In genomic region chr9:107782789-107783188, GRCh38 we compare ENCODE assay signal across 16 cellular contexts.
"Had no signal": no experiment of that assay in that cellular context is flagged by ENCODE, and none has a peak within 500 bp of the region (broad histone marks: within the 10 kb centered on the region; RNA-seq: fewer than 3 reads in every experiment).

No MANE protein-coding gene starts in this region.

- H3K9me3 ChIP-seq: heart left ventricle, left lung, prostate gland, transverse colon had no signal

- ATAC-seq: activated T-helper 17 cell treated with anti-CD3 and anti-CD28 coated beads, Interleukin-2, amount 50 U/mL, for 72 hours; heart left ventricle; left lung; natural killer cell; sciatic nerve; stimulated activated naive B cell treated with anti-CD40 and anti-IgM and Interleukin-4, amounts not matched to agents 10 μg/mL and 1 μg/mL and 100 μg/mL, for 72 hours had no signal

- H3K36me3 Mint-ChIP-seq: activated naive CD4-positive, alpha-beta T cell treated with anti-CD3 and anti-CD28 coated beads, Interleukin-2, amount 10 ng/mL, durations not matched to agents 7 days and 5 days; natural killer cell; stimulated activated naive B cell treated with anti-CD40 and anti-IgM and Interleukin-4, amounts not matched to agents 10 μg/mL and 1 μg/mL and 100 μg/mL, for 72 hours had no signal

- H3K4me3 Mint-ChIP-seq: activated B cell treated with CpG ODN at 0.5 μM for 24 hours; activated CD4-positive, alpha-beta T cell treated with anti-CD3 and anti-CD28 coated beads, Interleukin-2, amount 10 ng/mL, durations not matched to agents 7 days and 5 days; activated naive CD4-positive, alpha-beta T cell treated with anti-CD3 and anti-CD28 coated beads, Interleukin-2, amount 10 ng/mL, durations not matched to agents 7 days and 5 days; activated T-helper 17 cell treated with anti-CD3 and anti-CD28 coated beads, Interleukin-2, amount 50 U/mL, for 72 hours; central memory CD8-positive, alpha-beta T cell; natural killer cell; stimulated activated naive B cell treated with anti-CD40 and anti-IgM and Interleukin-4, amounts not matched to agents 10 μg/mL and 1 μg/mL and 100 μg/mL, for 72 hours had no signal

- H3K27me3 ChIP-seq: heart left ventricle, left lung, transverse colon had no signal

- H3K27ac Mint-ChIP-seq: activated B cell treated with CpG ODN at 0.5 μM for 24 hours; activated CD4-positive, alpha-beta T cell treated with anti-CD3 and anti-CD28 coated beads, Interleukin-2, amount 10 ng/mL, durations not matched to agents 7 days and 5 days; activated naive CD4-positive, alpha-beta T cell treated with anti-CD3 and anti-CD28 coated beads, Interleukin-2, amount 10 ng/mL, durations not matched to agents 7 days and 5 days; activated T-helper 17 cell treated with anti-CD3 and anti-CD28 coated beads, Interleukin-2, amount 50 U/mL, for 72 hours; natural killer cell; stimulated activated naive B cell treated with anti-CD40 and anti-IgM and Interleukin-4, amounts not matched to agents 10 μg/mL and 1 μg/mL and 100 μg/mL, for 72 hours had no signal

- H3K27me3 Mint-ChIP-seq: activated CD4-positive, alpha-beta T cell treated with anti-CD3 and anti-CD28 coated beads, Interleukin-2, amount 10 ng/mL, durations not matched to agents 7 days and 5 days; activated naive CD4-positive, alpha-beta T cell treated with anti-CD3 and anti-CD28 coated beads, Interleukin-2, amount 10 ng/mL, durations not matched to agents 7 days and 5 days; activated T-helper 17 cell treated with anti-CD3 and anti-CD28 coated beads, Interleukin-2, amount 50 U/mL, for 72 hours; central memory CD8-positive, alpha-beta T cell had no signal

- H3K36me3 ChIP-seq: heart left ventricle, left lung, prostate gland, transverse colon had no signal

- H3K4me1 ChIP-seq: prostate gland, transverse colon had no signal

- H3K9me3 Mint-ChIP-seq: activated B cell treated with CpG ODN at 0.5 μM for 24 hours; activated CD4-positive, alpha-beta T cell treated with anti-CD3 and anti-CD28 coated beads, Interleukin-2, amount 10 ng/mL, durations not matched to agents 7 days and 5 days; activated T-helper 17 cell treated with anti-CD3 and anti-CD28 coated beads, Interleukin-2, amount 50 U/mL, for 72 hours; central memory CD8-positive, alpha-beta T cell; natural killer cell had no signal

- H3K4me1 Mint-ChIP-seq: activated B cell treated with CpG ODN at 0.5 μM for 24 hours; activated CD4-positive, alpha-beta T cell treated with anti-CD3 and anti-CD28 coated beads, Interleukin-2, amount 10 ng/mL, durations not matched to agents 7 days and 5 days; activated naive CD4-positive, alpha-beta T cell treated with anti-CD3 and anti-CD28 coated beads, Interleukin-2, amount 10 ng/mL, durations not matched to agents 7 days and 5 days; activated T-helper 17 cell treated with anti-CD3 and anti-CD28 coated beads, Interleukin-2, amount 50 U/mL, for 72 hours; central memory CD8-positive, alpha-beta T cell had no signal

- H3K27ac ChIP-seq: heart left ventricle, left lung, prostate gland, transverse colon had no signal

- DNase-seq: activated B cell treated with CpG ODN at 0.5 μM for 24 hours; activated CD4-positive, alpha-beta T cell treated with anti-CD3 and anti-CD28 coated beads, Interleukin-2, amount 10 ng/mL, durations not matched to agents 7 days and 5 days; activated naive CD4-positive, alpha-beta T cell treated with anti-CD3 and anti-CD28 coated beads, Interleukin-2, amount 10 ng/mL, durations not matched to agents 7 days and 5 days; activated T-cell treated with anti-CD3 and anti-CD28 coated beads for 4 hours; foreskin melanocyte; heart left ventricle; left lung; natural killer cell; stimulated activated CD4-positive, alpha-beta T cell treated with anti-CD3 and anti-CD28 coated beads, Interleukin-2, amount 100 ng/mL, for 24 hours; stimulated activated naive B cell treated with anti-CD40 and anti-IgM and Interleukin-4, amounts not matched to agents 10 μg/mL and 1 μg/mL and 100 μg/mL, for 72 hours; T-helper 9 cell; transverse colon had no signal

- H3K4me3 ChIP-seq: heart left ventricle, left lung, prostate gland, transverse colon had no signal
